ENCODE assay signal across 10 cellular contexts in genomic region chr16:53713403-53714013, GRCh38.
"Had no signal": no experiment of that assay in that cellular context is flagged by ENCODE, and none has a peak within 500 bp of the region (broad histone marks: within the 10 kb centered on the region; RNA-seq: fewer than 3 reads in every experiment).

No MANE protein-coding gene starts in this region.

- DNase-seq: activated B cell treated with CpG ODN at 0.5 μM for 24 hours; activated naive CD4-positive, alpha-beta T cell treated with anti-CD3 and anti-CD28 coated beads, Interleukin-2, amount 50 U/mL, for 16 hours; activated T-cell treated with anti-CD3 and anti-CD28 coated beads, Interleukin-2, amount 50 U/mL, for 1 hour; amygdala; kidney; retina; T-helper 17 cell; upper lobe of right lung had no signal

- H3K27ac ChIP-seq: upper lobe of right lung had no signal

- H3K9me3 ChIP-seq: upper lobe of right lung had no signal

- H3K4me2 ChIP-seq: smooth muscle cell had no signal

- H3K27me3 Mint-ChIP-seq: activated B cell treated with CpG ODN at 0.5 μM for 24 hours, T-helper 17 cell had no signal

- H3K27ac Mint-ChIP-seq: activated B cell treated with CpG ODN at 0.5 μM for 24 hours; stimulated activated effector memory CD8-positive, alpha-beta T cell treated with anti-CD3 and anti-CD28 coated beads, Interleukin-12 subunit alpha, Interleukin-12 subunit beta, amount 100 ng/mL, for 72 hours; T-helper 17 cell had no signal

- H3K27me3 ChIP-seq: upper lobe of right lung had no signal

- H3K9me3 Mint-ChIP-seq: activated B cell treated with CpG ODN at 0.5 μM for 24 hours; stimulated activated effector memory CD8-positive, alpha-beta T cell treated with anti-CD3 and anti-CD28 coated beads, Interleukin-12 subunit alpha, Interleukin-12 subunit beta, amount 100 ng/mL, for 72 hours had no signal

- H3K4me3 Mint-ChIP-seq: activated B cell treated with CpG ODN at 0.5 μM for 24 hours; stimulated activated effector memory CD8-positive, alpha-beta T cell treated with anti-CD3 and anti-CD28 coated beads, Interleukin-12 subunit alpha, Interleukin-12 subunit beta, amount 100 ng/mL, for 72 hours; T-helper 17 cell had no signal

- H3K36me3 Mint-ChIP-seq: stimulated activated effector memory CD8-positive, alpha-beta T cell treated with anti-CD3 and anti-CD28 coated beads, Interleukin-12 subunit alpha, Interleukin-12 subunit beta, amount 100 ng/mL, for 72 hours had no signal

- ATAC-seq: stimulated activated effector memory CD8-positive, alpha-beta T cell treated with anti-CD3 and anti-CD28 coated beads, Interleukin-12 subunit alpha, Interleukin-12 subunit beta, amount 100 ng/mL, for 72 hours; T-helper 17 cell; upper lobe of right lung had no signal

- H3K4me3 ChIP-seq: smooth muscle cell, upper lobe of right lung had no signal

- H3K36me3 ChIP-seq: upper lobe of right lung had no signal
